In genomic region chr17:55561973-55562495, GRCh38 we compare ENCODE assay signal across 33 cellular contexts. TPM values are rescaled to one million over a fixed set of nuclear protein-coding genes. Genes with fewer than 3 reads are reported as not detected.
"Had no signal": no experiment of that assay in that cellular context is flagged by ENCODE, and none has a peak within 500 bp of the region (broad histone marks: within the 10 kb centered on the region; RNA-seq: fewer than 3 reads in every experiment).

No MANE protein-coding gene starts in this region.

- H3K4me1 Mint-ChIP-seq: immature natural killer cell; naive thymus-derived CD8-positive, alpha-beta T cell had no signal

- DNase-seq: hypothalamus; immature natural killer cell; kidney; left colon; left lung; lower lobe of right lung; mammary epithelial cell; mesenchymal stem cell; naive thymus-derived CD8-positive, alpha-beta T cell; nephron progenitor cell; pancreas; retina; sigmoid colon; small intestine; spleen; stimulated activated CD4-positive, alpha-beta T cell treated with anti-CD3 and anti-CD28 coated beads, Interleukin-1b, Interleukin-23, amount 100 ng/mL, for 48 hours; stimulated activated CD4-positive, alpha-beta T cell treated with anti-CD3 and anti-CD28 coated beads, Interleukin-2, amount 100 ng/mL, for 48 hours; stimulated activated CD4-positive, alpha-beta T cell treated with anti-CD3 and anti-CD28 coated beads, Interleukin-4, amount 100 ng/mL, for 4 hours; stimulated activated CD8-positive, alpha-beta memory T cell treated with anti-CD3 and anti-CD28 coated beads, Interleukin-4, amount 100 ng/mL, for 48 hours; stimulated activated naive CD4-positive, alpha-beta T cell; substantia nigra; uterus had no signal

- H3K9me3 Mint-ChIP-seq: immature natural killer cell; stimulated activated naive CD8-positive, alpha-beta T cell treated with anti-CD3 and anti-CD28 coated beads, Interleukin-15, Interleukin-2, amounts not matched to agents 100 ng/mL and 50 ng/mL, for 24 hours had no signal

- H3K4me3 Mint-ChIP-seq: immature natural killer cell; naive thymus-derived CD8-positive, alpha-beta T cell; nephron progenitor cell; neural progenitor cell; stimulated activated naive CD8-positive, alpha-beta T cell treated with anti-CD3 and anti-CD28 coated beads, Interleukin-15, Interleukin-2, amounts not matched to agents 100 ng/mL and 50 ng/mL, for 24 hours; type B pancreatic cell had no signal

- ATAC-seq: left colon; left lung; lower lobe of right lung; naive thymus-derived CD8-positive, alpha-beta T cell; pancreas; right cardiac atrium had no signal

- H3K27me3 Mint-ChIP-seq: type B pancreatic cell had no signal

- H3K27ac Mint-ChIP-seq: immature natural killer cell; nephron progenitor cell; neural progenitor cell; stimulated activated naive CD8-positive, alpha-beta T cell treated with anti-CD3 and anti-CD28 coated beads, Interleukin-15, Interleukin-2, amounts not matched to agents 100 ng/mL and 50 ng/mL, for 24 hours; type B pancreatic cell had no signal

- H3K36me3 Mint-ChIP-seq: immature natural killer cell; naive thymus-derived CD8-positive, alpha-beta T cell; neural progenitor cell; type B pancreatic cell had no signal

RNA-seq across cellular contexts. Expression of gene SMIM36, which starts 50.8 kb away (rescaled TPM):
- total RNA-seq: kidney; left colon; left lung; liver; lower lobe of right lung; mammary epithelial cell; mucosa of gallbladder; naive thymus-derived CD8-positive, alpha-beta T cell; omental fat pad; pancreas; prostate gland; right cardiac atrium; sigmoid colon; spleen; temporal lobe; tibial nerve; ureter; uterus had no signal
